ENCODE assay signal across 21 cellular contexts in genomic region chr4:144514736-144515135, GRCh38.
"Had no signal": no experiment of that assay in that cellular context is flagged by ENCODE, and none has a peak within 500 bp of the region (broad histone marks: within the 10 kb centered on the region; RNA-seq: fewer than 3 reads in every experiment).

No MANE protein-coding gene starts in this region.

- H3K27ac Mint-ChIP-seq: dendritic cell treated with granulocyte-macrophage colony-stimulating factor and Interleukin-4, amounts not matched to agents 40 ng/mL and 50 ng/mL, for 4 days; effector memory CD8-positive, alpha-beta T cell; endodermal cell had no signal

- H3K4me1 ChIP-seq: colonic mucosa, esophagus squamous epithelium, gastroesophageal sphincter, heart right ventricle, left lung, lower lobe of right lung had no signal

- H3K9me3 Mint-ChIP-seq: dendritic cell treated with granulocyte-macrophage colony-stimulating factor and Interleukin-4, amounts not matched to agents 40 ng/mL and 50 ng/mL, for 4 days; effector memory CD8-positive, alpha-beta T cell; endodermal cell had no signal

- H3K4me3 Mint-ChIP-seq: dendritic cell treated with granulocyte-macrophage colony-stimulating factor and Interleukin-4, amounts not matched to agents 40 ng/mL and 50 ng/mL, for 4 days; effector memory CD8-positive, alpha-beta T cell; endodermal cell had no signal

- H3K9me3 ChIP-seq: colonic mucosa, esophagus squamous epithelium, gastroesophageal sphincter, heart right ventricle, left lung, lower lobe of right lung had no signal

- H3K4me3 ChIP-seq: colonic mucosa, esophagus squamous epithelium, gastroesophageal sphincter, heart right ventricle, left lung, lower lobe of right lung had no signal

- H3K36me3 ChIP-seq: colonic mucosa, esophagus squamous epithelium, gastroesophageal sphincter, heart right ventricle, left lung, lower lobe of right lung had no signal

- ATAC-seq: effector memory CD8-positive, alpha-beta T cell; esophagus mucosa; gastroesophageal sphincter; heart right ventricle; left cardiac atrium; left lung; left ventricle myocardium superior; lower lobe of right lung had no signal

- DNase-seq: colonic mucosa; cortex of kidney; effector CD8-positive, alpha-beta T cell; effector memory CD8-positive, alpha-beta T cell; endodermal cell; erythroblast; esophagus squamous epithelium; foreskin fibroblast; foreskin melanocyte; heart right ventricle; hippocampal formation; left cardiac atrium; left lung; left ventricle myocardium superior; lower lobe of right lung; mesenchymal stem cell; midbrain had no signal

- H3K27me3 ChIP-seq: colonic mucosa, esophagus squamous epithelium, left lung had no signal

- H3K27ac ChIP-seq: colonic mucosa, epithelial cell of prostate, esophagus squamous epithelium, gastroesophageal sphincter, heart right ventricle, left lung, lower lobe of right lung had no signal

- H3K27me3 Mint-ChIP-seq: dendritic cell treated with granulocyte-macrophage colony-stimulating factor and Interleukin-4, amounts not matched to agents 40 ng/mL and 50 ng/mL, for 4 days; effector memory CD8-positive, alpha-beta T cell had no signal
